Comparison of ENCODE assay signal across 8 cellular contexts in genomic region chr19:44951179-44952159, GRCh38. TPM values are rescaled to one million over a fixed set of nuclear protein-coding genes. Genes with fewer than 3 reads are reported as not detected.
DNase-seq lines count a peak whose midpoint lies in the region; ATAC-seq and TF ChIP-seq lines count a peak whose summit lies in the region.

No MANE protein-coding gene starts in this region.

- no peak overlapping the region for H3K4me3 ChIP-seq in CD4-positive, CD25-positive, alpha-beta regulatory T cell (ENCODE audit: low read depth, low read length)
- H3K4me3 ChIP-seq in endodermal cell (ENCODE audit: low read length): no peak overlapping the region

- no peak for ATAC-seq in CD4-positive, CD25-positive, alpha-beta regulatory T cell (ENCODE audit: low read depth in 2 of 2)
- no peak for ATAC-seq in naive thymus-derived CD8-positive, alpha-beta T cell
- ATAC-seq in stimulated activated naive CD8-positive, alpha-beta T cell treated with anti-CD3 and anti-CD28 coated beads, Interleukin-15, amount 100 ng/mL, for 72 hours: no peak
- no peak for ATAC-seq in GM19035 (IDR thresholded peaks at IDR 0.05; ENCODE audit: unreplicated experiment)

- peaks cover 21% of the 10 kb centered on the region for H3K4me1 ChIP-seq in CD4-positive, CD25-positive, alpha-beta regulatory T cell (ENCODE audit: control insufficient read depth, insufficient read depth, low read length, poor library complexity, severe bottlenecking)
- peaks cover 4% of the 10 kb centered on the region for H3K4me1 ChIP-seq in endodermal cell (ENCODE audit: control insufficient read depth, insufficient read depth, low read length)

- peaks cover 9% of the 10 kb centered on the region for H3K36me3 ChIP-seq in CD4-positive, CD25-positive, alpha-beta regulatory T cell (ENCODE audit: control insufficient read depth, insufficient read depth, low read length)
- no peaks in the 10 kb centered on the region for H3K36me3 ChIP-seq in endodermal cell (ENCODE audit: control insufficient read depth, insufficient read depth, low read length)

- DNase-seq in CD4-positive, CD25-positive, alpha-beta regulatory T cell: peak; percentile 55 to 79 (median 77)
- DNase-seq in HK-2 (ENCODE audit: unreplicated experiment) (peak; percentile 56), NCI-H82 (lab: John Stamatoyannopoulos, UW) (peak; percentile 93), endodermal cell (peak; percentile 85)
- peak; percentile 16 to 25 for DNase-seq in activated CD8-positive, alpha-beta memory T cell treated with anti-CD3 and anti-CD28 coated beads for 4 hours (ENCODE audit: low read depth in 2 of 2)
- DNase-seq in naive thymus-derived CD8-positive, alpha-beta T cell: peak; percentile 23 to 86 (median 62)
- peak; percentile 49 to 61 for DNase-seq in stimulated activated naive CD8-positive, alpha-beta T cell treated with anti-CD3 and anti-CD28 coated beads, Interleukin-15, amount 100 ng/mL, for 72 hours

- no peaks in the 10 kb centered on the region for H3K27me3 ChIP-seq in CD4-positive, CD25-positive, alpha-beta regulatory T cell (ENCODE audit: control insufficient read depth, insufficient read depth, low read length)
- no peaks in the 10 kb centered on the region for H3K27me3 ChIP-seq in endodermal cell (ENCODE audit: control insufficient read depth, insufficient read depth, low read length, poor library complexity, severe bottlenecking)

- H3K27ac ChIP-seq in CD4-positive, CD25-positive, alpha-beta regulatory T cell (ENCODE audit: insufficient read depth, low read length, poor library complexity, severe bottlenecking): no peak overlapping the region
- no peak overlapping the region for H3K27ac ChIP-seq in endodermal cell (ENCODE audit: low read depth, low read length)

- no peaks in the 10 kb centered on the region for H3K36me3 Mint-ChIP-seq in CD4-positive, CD25-positive, alpha-beta regulatory T cell
- H3K36me3 Mint-ChIP-seq in endodermal cell (ENCODE audit: low read depth): peaks cover 1% of the 10 kb centered on the region
- H3K36me3 Mint-ChIP-seq in naive thymus-derived CD8-positive, alpha-beta T cell: peaks cover 0 to 10% (median 0%) of the 10 kb centered on the region in 3 donors

- peak overlapping the region in 3 of 4 donors; percentile 16 to 55 (median 43) for H3K4me3 Mint-ChIP-seq in CD4-positive, CD25-positive, alpha-beta regulatory T cell
- H3K4me3 Mint-ChIP-seq in endodermal cell: no peak overlapping the region
- H3K4me3 Mint-ChIP-seq in naive thymus-derived CD8-positive, alpha-beta T cell: peak overlapping the region in 4 of 10 donors; percentile 1 to 50 (median 25)
- H3K4me3 Mint-ChIP-seq in stimulated activated naive CD8-positive, alpha-beta T cell treated with anti-CD3 and anti-CD28 coated beads, Interleukin-15, amount 100 ng/mL, for 72 hours: no peak overlapping the region

- no peaks in the 10 kb centered on the region for H3K9me3 Mint-ChIP-seq in CD4-positive, CD25-positive, alpha-beta regulatory T cell
- no peaks in the 10 kb centered on the region for H3K9me3 Mint-ChIP-seq in endodermal cell
- H3K9me3 Mint-ChIP-seq in naive thymus-derived CD8-positive, alpha-beta T cell: no peaks in the 10 kb centered on the region
- no peaks in the 10 kb centered on the region for H3K9me3 Mint-ChIP-seq in stimulated activated naive CD8-positive, alpha-beta T cell treated with anti-CD3 and anti-CD28 coated beads, Interleukin-15, amount 100 ng/mL, for 72 hours

- TF ChIP-seq CTCF in endodermal cell (conservative IDR thresholded peaks at IDR 0.05): peak; percentile 96

- H3K4me1 Mint-ChIP-seq in CD4-positive, CD25-positive, alpha-beta regulatory T cell: peaks cover 0 to 31% (median 16%) of the 10 kb centered on the region in 4 donors
- H3K4me1 Mint-ChIP-seq in endodermal cell: peaks cover 12% of the 10 kb centered on the region
- H3K4me1 Mint-ChIP-seq in naive thymus-derived CD8-positive, alpha-beta T cell: peaks cover 12 to 29% (median 21%) of the 10 kb centered on the region in 4 donors
- H3K4me1 Mint-ChIP-seq in stimulated activated naive CD8-positive, alpha-beta T cell treated with anti-CD3 and anti-CD28 coated beads, Interleukin-15, amount 100 ng/mL, for 72 hours: peaks cover 23% of the 10 kb centered on the region

- WGBS in endodermal cell (ENCODE audit: insufficient coverage in 1 of 2, insufficient read length in 1 of 2), 2 experiments: 63 to 64% methylated on average over 12 to 13 of the region's 13 CpGs

- H3K27ac Mint-ChIP-seq in CD4-positive, CD25-positive, alpha-beta regulatory T cell: peak overlapping the region in 2 of 3 donors; percentile 25 to 68
- H3K27ac Mint-ChIP-seq in endodermal cell: peak overlapping the region; percentile 87
- peak overlapping the region in 4 of 10 donors; percentile 0 to 76 (median 54) for H3K27ac Mint-ChIP-seq in naive thymus-derived CD8-positive, alpha-beta T cell
- peak overlapping the region in 1 of 2 donors; percentile 61 for H3K27ac Mint-ChIP-seq in stimulated activated naive CD8-positive, alpha-beta T cell treated with anti-CD3 and anti-CD28 coated beads, Interleukin-15, amount 100 ng/mL, for 72 hours

- H3K9me3 ChIP-seq in CD4-positive, CD25-positive, alpha-beta regulatory T cell (ENCODE audit: control insufficient read depth in 2 of 2, low read length in 2 of 2): no peaks in the 10 kb centered on the region
- no peaks in the 10 kb centered on the region for H3K9me3 ChIP-seq in endodermal cell (ENCODE audit: control insufficient read depth, low read length)

- no peak overlapping the region for H3K9ac ChIP-seq in endodermal cell (ENCODE audit: extremely low read depth, low read length, poor library complexity, severe bottlenecking)

- POLR2A ChIA-PET in naive thymus-derived CD8-positive, alpha-beta T cell (lab: Charles Lee): interaction anchor here (1.0 kb wide), 1 partner anchor 50 kb away, joined by 4 read pairs; the partner anchor contains the start of gene RELB

- H3K27me3 Mint-ChIP-seq in CD4-positive, CD25-positive, alpha-beta regulatory T cell: peaks cover 4% of the 10 kb centered on the region
- H3K27me3 Mint-ChIP-seq in endodermal cell (ENCODE audit: insufficient read depth): no peaks in the 10 kb centered on the region
- no peaks in the 10 kb centered on the region for H3K27me3 Mint-ChIP-seq in naive thymus-derived CD8-positive, alpha-beta T cell
- no peaks in the 10 kb centered on the region for H3K27me3 Mint-ChIP-seq in stimulated activated naive CD8-positive, alpha-beta T cell treated with anti-CD3 and anti-CD28 coated beads, Interleukin-15, amount 100 ng/mL, for 72 hours

RNA-seq across cellular contexts. Expression of gene CLPTM1, which starts 3.7 kb away (rescaled TPM):
- total RNA-seq in CD4-positive, CD25-positive, alpha-beta regulatory T cell: 81.5 TPM
- 10 to 100 TPM; 16.7 to 20.3 (median 19.2) TPM for polyA plus RNA-seq in CD4-positive, CD25-positive, alpha-beta regulatory T cell
- total RNA-seq in endodermal cell: 10 to 100 TPM; 82.7 to 94.4 TPM
- polyA plus RNA-seq in endodermal cell (2013, experiment 1 of 2): 78.1 TPM
- polyA plus RNA-seq in endodermal cell (2013, experiment 2 of 2): 66.4 TPM
- 10 to 100 TPM; 73.8 to 76.0 TPM for total RNA-seq in naive thymus-derived CD8-positive, alpha-beta T cell
- polyA plus RNA-seq in naive thymus-derived CD8-positive, alpha-beta T cell: 10 to 100 TPM; 13.2 to 20.6 (median 14.9) TPM

RNA-seq across cellular contexts. Expression of gene APOC2, which starts 5.6 kb away (rescaled TPM):
- total RNA-seq in CD4-positive, CD25-positive, alpha-beta regulatory T cell: not detected
- not detected for polyA plus RNA-seq in CD4-positive, CD25-positive, alpha-beta regulatory T cell
- total RNA-seq in endodermal cell: under 1 TPM in 1 of 2 donors, not detected in 1; 0.70 TPM
- polyA plus RNA-seq in endodermal cell (2013, experiment 1 of 2): not detected
- polyA plus RNA-seq in endodermal cell (2013, experiment 2 of 2): not detected
- not detected for total RNA-seq in naive thymus-derived CD8-positive, alpha-beta T cell
- not detected for polyA plus RNA-seq in naive thymus-derived CD8-positive, alpha-beta T cell

RNA-seq across cellular contexts. Expression of gene APOC4, which starts 9.4 kb away (rescaled TPM):
- total RNA-seq in CD4-positive, CD25-positive, alpha-beta regulatory T cell: not detected
- polyA plus RNA-seq in CD4-positive, CD25-positive, alpha-beta regulatory T cell: not detected
- not detected for total RNA-seq in endodermal cell
- polyA plus RNA-seq in endodermal cell (2013, experiment 1 of 2): not detected
- polyA plus RNA-seq in endodermal cell (2013, experiment 2 of 2): not detected
- total RNA-seq in naive thymus-derived CD8-positive, alpha-beta T cell: not detected
- polyA plus RNA-seq in naive thymus-derived CD8-positive, alpha-beta T cell: not detected

RNA-seq across cellular contexts. Expression of gene APOC1, which starts 37.1 kb away (rescaled TPM):
- total RNA-seq in CD4-positive, CD25-positive, alpha-beta regulatory T cell: not detected
- polyA plus RNA-seq in CD4-positive, CD25-positive, alpha-beta regulatory T cell: not detected
- total RNA-seq in endodermal cell: 1,000 to 10,000 TPM in 1 of 2 donors, 100 to 1,000 TPM in 1; 914 to 1,040 TPM
- 82.6 TPM for polyA plus RNA-seq in endodermal cell (2013, experiment 1 of 2)
- polyA plus RNA-seq in endodermal cell (2013, experiment 2 of 2): 102 TPM
- 1 to 10 TPM in 1 of 2 experiments, not detected in 1; 1.4 TPM for total RNA-seq in naive thymus-derived CD8-positive, alpha-beta T cell
- polyA plus RNA-seq in naive thymus-derived CD8-positive, alpha-beta T cell: not detected

RNA-seq across cellular contexts. Expression of gene APOE, which starts 45.9 kb away (rescaled TPM):
- total RNA-seq in CD4-positive, CD25-positive, alpha-beta regulatory T cell: 1.4 TPM
- not detected for polyA plus RNA-seq in CD4-positive, CD25-positive, alpha-beta regulatory T cell
- total RNA-seq in endodermal cell: 1,000 to 10,000 TPM; 2,216 to 2,598 TPM
- 361 TPM for polyA plus RNA-seq in endodermal cell (2013, experiment 1 of 2)
- polyA plus RNA-seq in endodermal cell (2013, experiment 2 of 2): 368 TPM
- 1 to 10 TPM; 2.9 to 3.6 TPM for total RNA-seq in naive thymus-derived CD8-positive, alpha-beta T cell
- not detected for polyA plus RNA-seq in naive thymus-derived CD8-positive, alpha-beta T cell

Comparison
In these comparisons a context has a peak if more than half of its experiments do, and no peak if none do; other contexts are left out.
1. DNase-seq: peak in every context shown above with its lines; median percentile 93 in NCI-H82; 85 in endodermal cell; 77 in CD4-positive, CD25-positive, alpha-beta regulatory T cell; 62 in naive thymus-derived CD8-positive, alpha-beta T cell; 56 in HK-2; 55 in stimulated activated naive CD8-positive, alpha-beta T cell treated with anti-CD3 and anti-CD28 coated beads, Interleukin-15, amount 100 ng/mL, for 72 hours; 20 in activated CD8-positive, alpha-beta memory T cell treated with anti-CD3 and anti-CD28 coated beads for 4 hours.
2. H3K4me3 Mint-ChIP-seq: peak in CD4-positive, CD25-positive, alpha-beta regulatory T cell (3 of 4); none in endodermal cell (single experiment) and stimulated activated naive CD8-positive, alpha-beta T cell treated with anti-CD3 and anti-CD28 coated beads, Interleukin-15, amount 100 ng/mL, for 72 hours (0 of 2).